ENCODE assay signal across 19 cellular contexts in genomic region chr11:98107736-98108135, GRCh38.
DNase-seq lines count a peak whose midpoint lies in the region; ATAC-seq and TF ChIP-seq lines count a peak whose summit lies in the region.
"Had no signal": no experiment of that assay in that cellular context is flagged by ENCODE, and none has a peak within 500 bp of the region (broad histone marks: within the 10 kb centered on the region; RNA-seq: fewer than 3 reads in every experiment).

No MANE protein-coding gene starts in this region.

- H3K4me1 ChIP-seq in lower lobe of right lung (no peaks in the 10 kb centered on the region), esophagus muscularis mucosa (no peaks in the 10 kb centered on the region)
- H3K4me1 ChIP-seq: BLaER1 had no signal

- 37% methylated on average over 2 of the region's 2 CpGs for WGBS in esophagus muscularis mucosa

- H3K27me3 ChIP-seq in lower lobe of right lung (ENCODE audit: low read depth), result no peaks in the 10 kb centered on the region
- H3K27me3 ChIP-seq in esophagus muscularis mucosa, result no peaks in the 10 kb centered on the region
- H3K27me3 ChIP-seq: BLaER1 had no signal

- in situ Hi-C loops in SK-MEL-5 (cut with HindIII; ENCODE audit: low pct_unique_long_range_greater_than_20kb, low sequenced_read_pairs), result no loop called here

- DNase-seq in DMS 273 (lab: John Stamatoyannopoulos, UW; ENCODE audit: unreplicated experiment), result peak; percentile 9
- DNase-seq in DMS 273 treated with DMSO at 0.1 percent for 48 hours (lab: John Stamatoyannopoulos, UW), result no peak
- DNase-seq in NCI-H2196 (lab: John Stamatoyannopoulos, UW; ENCODE audit: unreplicated experiment), result peak; percentile 45
- peak; percentile 90 for DNase-seq in SK-MEL-5 (ENCODE audit: low read depth, low spot score)
- peak; percentile 7 for DNase-seq in pons (ENCODE audit: low spot score)
- no peak for DNase-seq in lower lobe of right lung
- DNase-seq in esophagus muscularis mucosa (ENCODE audit: extremely low spot score), result no peak
- no peak for DNase-seq in sciatic nerve (ENCODE audit: low spot score)
- DNase-seq: activated naive CD4-positive, alpha-beta T cell treated with anti-CD3 and anti-CD28 coated beads for 36 hours; aorta; effector memory CD8-positive, alpha-beta T cell; naive thymus-derived CD4-positive, alpha-beta T cell; NCI-H1436; posterior cingulate gyrus; T-helper 1 cell had no signal

- no peak for TF ChIP-seq EP300 in esophagus muscularis mucosa (IDR thresholded peaks at IDR 0.05)

- H3K27ac ChIP-seq in lower lobe of right lung, result no peak overlapping the region
- no peak overlapping the region for H3K27ac ChIP-seq in esophagus muscularis mucosa (replicated peaks in 1 of 4)
- H3K27ac ChIP-seq: 22Rv1, BLaER1, KMS-11 had no signal

- no peaks in the 10 kb centered on the region for H3K36me3 ChIP-seq in lower lobe of right lung
- no peaks in the 10 kb centered on the region for H3K36me3 ChIP-seq in esophagus muscularis mucosa
- H3K36me3 ChIP-seq: BLaER1 had no signal

- H3K9me3 ChIP-seq in lower lobe of right lung, result no peaks in the 10 kb centered on the region
- H3K9me3 ChIP-seq in esophagus muscularis mucosa, result peaks cover 0 to 3% (median 0%) of the 10 kb centered on the region in 4 donors
- H3K9me3 ChIP-seq: BLaER1 had no signal

- TF ChIP-seq CTCF in lower lobe of right lung (IDR thresholded peaks at IDR 0.05) (no peak), esophagus muscularis mucosa (IDR thresholded peaks at IDR 0.05) (no peak)

- intact Hi-C loops in lower lobe of right lung (cut with DNase I) (no loop called here), esophagus muscularis mucosa (cut with DNase I) (no loop called here), sciatic nerve (cut with DNase I) (no loop called here)

- ATAC-seq in lower lobe of right lung (no peak), sciatic nerve (no peak)
- ATAC-seq: effector memory CD8-positive, alpha-beta T cell; naive thymus-derived CD4-positive, alpha-beta T cell had no signal

- no peak for TF ChIP-seq POLR2A in esophagus muscularis mucosa (IDR thresholded peaks at IDR 0.05; ENCODE audit: low read depth)

- H3K4me3 ChIP-seq in lower lobe of right lung (no peak overlapping the region), esophagus muscularis mucosa (no peak overlapping the region)
- H3K4me3 ChIP-seq: BLaER1, smooth muscle cell had no signal

Comparison
In these comparisons a context has a peak if more than half of its experiments do, and no peak if none do; other contexts are left out.
1. DNase-seq: peak in DMS 273 (single experiment), NCI-H2196 (single experiment), SK-MEL-5 (single experiment) and pons (single experiment); none in DMS 273 treated with DMSO at 0.1 percent for 48 hours (single experiment), lower lobe of right lung (single experiment), esophagus muscularis mucosa (single experiment) and sciatic nerve (single experiment).